ENCODE assay signal across 8 cellular contexts in the genomic region with DNA sequence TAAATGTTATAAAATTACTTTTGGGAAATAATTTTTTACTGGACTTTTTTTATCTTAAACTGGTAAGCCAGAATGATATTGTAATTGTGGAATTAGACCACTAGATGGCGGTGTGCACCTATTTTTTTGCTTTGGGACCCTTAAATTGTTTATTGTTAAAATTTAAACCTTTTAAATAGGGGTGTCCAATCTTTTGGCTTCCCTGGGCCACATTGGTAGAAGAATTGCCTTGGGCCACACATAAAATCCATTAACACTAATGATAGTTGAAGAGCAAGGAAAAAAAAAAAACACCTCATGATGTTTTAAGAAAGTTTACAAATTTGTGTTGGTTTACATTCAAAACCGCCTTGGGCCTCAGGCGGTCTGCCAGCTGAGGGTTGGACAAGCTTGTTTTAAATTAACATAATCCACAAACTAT. TPM values are rescaled to one million over a fixed set of nuclear protein-coding genes. Genes with fewer than 3 reads are reported as not detected.
A peak's percentile ranks its signal among the peaks of the same experiment; 100 is the strongest.
DNase-seq lines count a peak whose midpoint lies in the region; ATAC-seq and TF ChIP-seq lines count a peak whose summit lies in the region.

No MANE protein-coding gene starts in this region.

- CTCF ChIA-PET in AG04450 (lab: Charles Lee): interaction anchor here (0.6 to 4.6 kb wide), 23 partner anchors 10 to 1322 kb away, joined by 3 to 41 read pairs (median 4); partner anchors contain the start of gene SECISBP2

- POLR2A ChIA-PET in AG04450 (lab: Yijun Ruan, JAX): no interaction called here

- TF ChIP-seq POLR2A in Peyer's patch (IDR thresholded peaks at IDR 0.05) (no peak), esophagus squamous epithelium (IDR thresholded peaks at IDR 0.05) (no peak), sigmoid colon (IDR thresholded peaks at IDR 0.05) (no peak)

- ATAC-seq in HG02973 (IDR thresholded peaks at IDR 0.05; ENCODE audit: unreplicated experiment) (no peak), GM19395 (IDR thresholded peaks at IDR 0.05; ENCODE audit: unreplicated experiment) (no peak)

- peaks cover 2% of the 10 kb centered on the region for H3K27me3 ChIP-seq in AG04450 (ENCODE audit: control insufficient read depth, insufficient read depth, low read length)
- no peaks in the 10 kb centered on the region for H3K27me3 ChIP-seq in Peyer's patch
- H3K27me3 ChIP-seq in esophagus squamous epithelium: peaks cover 0 to 79% (median 0%) of the 10 kb centered on the region in 4 donors
- peaks cover 0 to 16% (median 0%) of the 10 kb centered on the region in 3 donors for H3K27me3 ChIP-seq in sigmoid colon

- H3K27ac ChIP-seq in AG04450 (ENCODE audit: low read depth, low read length): no peak overlapping the region
- no peak overlapping the region for H3K27ac ChIP-seq in Peyer's patch
- no peak overlapping the region for H3K27ac ChIP-seq in esophagus squamous epithelium
- H3K27ac ChIP-seq in sigmoid colon: no peak overlapping the region

- no peak overlapping the region for H3K4me3 ChIP-seq in AG04450 (ENCODE audit: low read depth, low read length)
- no peak overlapping the region for H3K4me3 ChIP-seq in GM12865 (ENCODE audit: low read depth, low read length)
- no peak overlapping the region for H3K4me3 ChIP-seq in Peyer's patch
- no peak overlapping the region for H3K4me3 ChIP-seq in esophagus squamous epithelium
- no peak overlapping the region for H3K4me3 ChIP-seq in sigmoid colon

- no peaks in the 10 kb centered on the region for H3K36me3 ChIP-seq in Peyer's patch
- no peaks in the 10 kb centered on the region for H3K36me3 ChIP-seq in esophagus squamous epithelium
- no peaks in the 10 kb centered on the region for H3K36me3 ChIP-seq in sigmoid colon

- intact Hi-C loops in esophagus squamous epithelium (cut with DNase I) (no loop called here), sigmoid colon (cut with DNase I) (no loop called here)

- TF ChIP-seq CTCF in AG04450 (IDR thresholded peaks at IDR 0.05; ENCODE audit: low read depth, low read length) (peak; percentile 66), GM12865 (IDR thresholded peaks at IDR 0.05; ENCODE audit: insufficient read depth, low read depth, low read length, missing control alignments) (peak; percentile 47), Peyer's patch (IDR thresholded peaks at IDR 0.05) (peak; percentile 48 to 88 (median 74)), esophagus squamous epithelium (IDR thresholded peaks at IDR 0.05) (peak; percentile 42 to 74 (median 64)), sigmoid colon (IDR thresholded peaks at IDR 0.05) (peak; percentile 18 to 69 (median 47))

- WGBS in esophagus squamous epithelium, 2 donors: 20 to 23% methylated on average over 3 of the region's 3 CpGs
- 22 to 33% methylated on average over 3 of the region's 3 CpGs for WGBS in sigmoid colon, 2 donors

- H3K4me1 ChIP-seq in Peyer's patch: no peaks in the 10 kb centered on the region
- H3K4me1 ChIP-seq in esophagus squamous epithelium: no peaks in the 10 kb centered on the region
- H3K4me1 ChIP-seq in sigmoid colon: no peaks in the 10 kb centered on the region

- H3K9me3 ChIP-seq in AG04450 (ENCODE audit: control insufficient read depth, insufficient read depth, low read length) (no peaks in the 10 kb centered on the region), Peyer's patch (no peaks in the 10 kb centered on the region), esophagus squamous epithelium (no peaks in the 10 kb centered on the region), sigmoid colon (no peaks in the 10 kb centered on the region)

- DNase-seq in AG04450 (ENCODE audit: low read depth, low spot score) (no peak), GM12865 (ENCODE audit: low read depth) (peak; percentile 43), Peyer's patch (no peak), esophagus squamous epithelium (lab: John Stamatoyannopoulos, UW) (no peak), sigmoid colon (no peak)
- no peak for DNase-seq in activated CD4-positive, CD25-positive, alpha-beta regulatory T cell treated with anti-CD3 and anti-CD28 coated beads, Interleukin-2, amount 50 U/mL, for 72 hours

- TF ChIP-seq EP300 in sigmoid colon (IDR thresholded peaks at IDR 0.05): no peak

RNA-seq across cellular contexts. Expression of gene GADD45G, which starts 28.4 kb away (rescaled TPM):
- 0.07 TPM in 1 of 2 replicates, not detected in the other for polyA plus RNA-seq in AG04450 (2011; rRNA removed)
- polyA minus RNA-seq in AG04450 (2011; rRNA and poly(A)+ RNA removed): not detected in 2 replicates
- 10 to 100 TPM in 3 of 4 donors, 1 to 10 TPM in 1; 8.7 to 37.1 (median 12.8) TPM for total RNA-seq in Peyer's patch
- total RNA-seq in esophagus squamous epithelium: 10 to 100 TPM in 2 of 4 donors, 1 to 10 TPM in 2; 1.8 to 18.7 (median 8.5) TPM
- total RNA-seq in sigmoid colon: 10 to 100 TPM in 3 of 4 donors, 1 to 10 TPM in 1; 5.7 to 37.8 (median 17.3) TPM
- polyA plus RNA-seq in sigmoid colon: 10 to 100 TPM in 2 of 3 donors, 1 to 10 TPM in 1; 8.6 to 26.3 (median 21.0) TPM
